ENCODE assay signal across 1 cellular context in the genomic region with DNA sequence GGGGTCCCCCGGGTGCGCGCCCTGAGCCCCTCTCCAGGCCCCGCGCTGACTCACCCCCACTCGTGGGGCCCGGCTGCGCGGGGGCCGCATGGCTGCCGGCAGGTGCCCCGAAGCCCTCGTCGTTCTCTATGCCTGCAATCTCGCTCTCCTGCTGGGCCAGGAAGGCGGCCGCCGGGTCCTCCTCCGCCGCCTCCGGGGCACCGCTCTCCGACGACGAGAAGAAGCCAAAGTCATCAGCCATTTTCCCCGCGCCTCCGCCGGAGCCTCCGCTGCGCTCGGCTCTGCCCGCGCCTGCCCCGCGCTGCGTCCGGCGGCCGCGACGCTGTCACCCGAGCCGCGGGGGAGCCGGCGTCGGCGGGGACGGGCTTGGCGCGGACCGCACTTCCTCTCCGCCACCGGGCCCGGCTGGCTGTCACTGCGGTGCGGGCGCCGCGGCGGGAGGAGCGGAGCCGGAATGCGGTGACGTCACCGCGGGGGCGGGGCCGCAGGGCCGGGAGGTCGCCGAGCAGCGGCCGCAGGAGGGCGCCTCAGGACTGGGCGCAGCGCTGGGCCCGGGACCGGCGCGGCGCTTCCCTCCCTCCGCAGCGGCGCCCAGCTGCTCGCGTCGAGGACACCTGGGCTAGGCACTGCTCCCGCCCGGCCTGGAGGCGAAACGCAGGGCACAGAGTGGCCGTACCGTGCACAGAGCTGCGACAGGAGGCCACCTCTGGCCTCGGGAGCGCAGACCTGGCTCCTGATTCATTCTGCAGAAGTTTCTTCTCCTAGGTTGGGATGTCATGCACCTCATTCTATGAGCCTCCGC.
TF ChIP-seq lines count a peak whose summit lies in the region.

A gene with protein sequence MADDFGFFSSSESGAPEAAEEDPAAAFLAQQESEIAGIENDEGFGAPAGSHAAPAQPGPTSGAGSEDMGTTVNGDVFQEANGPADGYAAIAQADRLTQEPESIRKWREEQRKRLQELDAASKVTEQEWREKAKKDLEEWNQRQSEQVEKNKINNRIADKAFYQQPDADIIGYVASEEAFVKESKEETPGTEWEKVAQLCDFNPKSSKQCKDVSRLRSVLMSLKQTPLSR (minus strand): TSS at position 417 of the 802 bp plus-strand sequence. CDS start 176 bp downstream, at position 241.

TF ChIP-seq in HepG2, 621 proteins besides CTCF, POLR2A, EP300 and RAD21 (continued from another document and continues in another):
- TF ChIP-seq SALL2 (CRISPR knock-in tag; IDR thresholded peaks at IDR 0.05) (peak; percentile 91), ZNF484 (CRISPR knock-in tag; IDR thresholded peaks at IDR 0.05; ENCODE audit: borderline replicate concordance, low read depth) (no peak), MIER3 (CRISPR knock-in tag; IDR thresholded peaks at IDR 0.05; ENCODE audit: borderline replicate concordance) (peak; percentile 58; the same call in 1 of the 2 replicates), HNRNPL (IDR thresholded peaks at IDR 0.05; ENCODE audit: low read depth, low read length) (0 out of 2 replicates have a peak, but pooled peaks have one; percentile 47), ZNF460 (CRISPR knock-in tag; IDR thresholded peaks at IDR 0.05; ENCODE audit: borderline replicate concordance) (no peak), ZFAT (CRISPR knock-in tag; conservative IDR thresholded peaks at IDR 0.05) (no peak), NFRKB (IDR thresholded peaks at IDR 0.05) (no peak), GATAD1 (CRISPR knock-in tag; IDR thresholded peaks at IDR 0.05) (peak; percentile 79), ZNF577 (CRISPR knock-in tag; IDR thresholded peaks at IDR 0.05; ENCODE audit: borderline replicate concordance, low read depth) (no peak), TOE1 (CRISPR knock-in tag; IDR thresholded peaks at IDR 0.05) (peak; percentile 73; the same call in 1 of the 2 replicates), EHMT2 (IDR thresholded peaks at IDR 0.05; ENCODE audit: borderline replicate concordance, low read depth, low read length) (no peak), CAMTA2 (CRISPR knock-in tag; IDR thresholded peaks at IDR 0.05; ENCODE audit: borderline replicate concordance) (no peak), NFYB (CRISPR knock-in tag; IDR thresholded peaks at IDR 0.05) (no peak), SNRNP70 (IDR thresholded peaks at IDR 0.05; ENCODE audit: low read depth, low read length) (no peak), ZSCAN30 (CRISPR knock-in tag; IDR thresholded peaks at IDR 0.05) (no peak), IKZF4 (CRISPR knock-in tag; IDR thresholded peaks at IDR 0.05; ENCODE audit: borderline replicate concordance, low read depth, not compliant biosample characterization) (no peak), FLYWCH1 (CRISPR knock-in tag; IDR thresholded peaks at IDR 0.05) (no peak), ZNF564 (CRISPR knock-in tag; IDR thresholded peaks at IDR 0.05) (peak; percentile 73; the same call in 1 of the 2 replicates), XBP1 (CRISPR knock-in tag; IDR thresholded peaks at IDR 0.05) (no peak), ZNF652 (CRISPR knock-in tag; IDR thresholded peaks at IDR 0.05; ENCODE audit: borderline replicate concordance, low read depth) (no peak), AHR (CRISPR knock-in tag; IDR thresholded peaks at IDR 0.05) (no peak), ZNF839 (CRISPR knock-in tag; IDR thresholded peaks at IDR 0.05; ENCODE audit: borderline replicate concordance) (no peak), MTA1 (CRISPR knock-in tag; IDR thresholded peaks at IDR 0.05; ENCODE audit: borderline replicate concordance) (no peak), ZFP36L1 (CRISPR knock-in tag; IDR thresholded peaks at IDR 0.05) (no peak), ZSCAN20 (CRISPR knock-in tag; IDR thresholded peaks at IDR 0.05; ENCODE audit: borderline replicate concordance) (peak; percentile 49; the same call in 1 of the 2 replicates), SMAD1 (CRISPR knock-in tag; IDR thresholded peaks at IDR 0.05; ENCODE audit: borderline replicate concordance, low read depth) (no peak), CREM (IDR thresholded peaks at IDR 0.05) (no peak), CREM (CRISPR knock-in tag; IDR thresholded peaks at IDR 0.05) (no peak), RFXANK (CRISPR knock-in tag; IDR thresholded peaks at IDR 0.05) (0 out of 2 replicates have a peak, but pooled peaks have one; percentile 25)
- TF ChIP-seq, protein P1, sequence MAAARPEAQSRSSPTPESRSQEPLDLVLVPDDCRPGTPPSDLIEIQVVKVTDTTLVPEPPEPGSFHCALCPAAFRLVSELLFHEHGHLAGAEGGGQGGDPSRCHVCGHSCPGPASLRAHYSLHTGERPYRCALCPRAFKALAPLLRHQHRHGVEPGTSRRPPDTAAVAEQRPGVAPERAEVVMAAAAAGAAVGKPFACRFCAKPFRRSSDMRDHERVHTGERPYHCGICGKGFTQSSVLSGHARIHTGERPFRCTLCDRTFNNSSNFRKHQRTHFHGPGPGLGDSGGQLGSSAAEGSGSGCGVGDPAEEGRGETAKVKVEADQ (CRISPR knock-in tag; IDR thresholded peaks at IDR 0.05; ENCODE audit: borderline replicate concordance): peak; percentile 41; the same call in 1 of the 2 replicates
- TF ChIP-seq, protein P2, sequence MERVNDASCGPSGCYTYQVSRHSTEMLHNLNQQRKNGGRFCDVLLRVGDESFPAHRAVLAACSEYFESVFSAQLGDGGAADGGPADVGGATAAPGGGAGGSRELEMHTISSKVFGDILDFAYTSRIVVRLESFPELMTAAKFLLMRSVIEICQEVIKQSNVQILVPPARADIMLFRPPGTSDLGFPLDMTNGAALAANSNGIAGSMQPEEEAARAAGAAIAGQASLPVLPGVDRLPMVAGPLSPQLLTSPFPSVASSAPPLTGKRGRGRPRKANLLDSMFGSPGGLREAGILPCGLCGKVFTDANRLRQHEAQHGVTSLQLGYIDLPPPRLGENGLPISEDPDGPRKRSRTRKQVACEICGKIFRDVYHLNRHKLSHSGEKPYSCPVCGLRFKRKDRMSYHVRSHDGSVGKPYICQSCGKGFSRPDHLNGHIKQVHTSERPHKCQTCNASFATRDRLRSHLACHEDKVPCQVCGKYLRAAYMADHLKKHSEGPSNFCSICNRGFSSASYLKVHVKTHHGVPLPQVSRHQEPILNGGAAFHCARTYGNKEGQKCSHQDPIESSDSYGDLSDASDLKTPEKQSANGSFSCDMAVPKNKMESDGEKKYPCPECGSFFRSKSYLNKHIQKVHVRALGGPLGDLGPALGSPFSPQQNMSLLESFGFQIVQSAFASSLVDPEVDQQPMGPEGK (CRISPR knock-in tag; IDR thresholded peaks at IDR 0.05): peak; percentile 50; the same call in 1 of the 2 replicates
- TF ChIP-seq, protein P3, sequence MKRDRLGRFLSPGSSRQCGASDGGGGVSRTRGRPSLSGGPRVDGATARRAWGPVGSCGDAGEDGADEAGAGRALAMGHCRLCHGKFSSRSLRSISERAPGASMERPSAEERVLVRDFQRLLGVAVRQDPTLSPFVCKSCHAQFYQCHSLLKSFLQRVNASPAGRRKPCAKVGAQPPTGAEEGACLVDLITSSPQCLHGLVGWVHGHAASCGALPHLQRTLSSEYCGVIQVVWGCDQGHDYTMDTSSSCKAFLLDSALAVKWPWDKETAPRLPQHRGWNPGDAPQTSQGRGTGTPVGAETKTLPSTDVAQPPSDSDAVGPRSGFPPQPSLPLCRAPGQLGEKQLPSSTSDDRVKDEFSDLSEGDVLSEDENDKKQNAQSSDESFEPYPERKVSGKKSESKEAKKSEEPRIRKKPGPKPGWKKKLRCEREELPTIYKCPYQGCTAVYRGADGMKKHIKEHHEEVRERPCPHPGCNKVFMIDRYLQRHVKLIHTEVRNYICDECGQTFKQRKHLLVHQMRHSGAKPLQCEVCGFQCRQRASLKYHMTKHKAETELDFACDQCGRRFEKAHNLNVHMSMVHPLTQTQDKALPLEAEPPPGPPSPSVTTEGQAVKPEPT (CRISPR knock-in tag; IDR thresholded peaks at IDR 0.05; ENCODE audit: low read depth): no peak; the same call in 1 of the 2 replicates
- TF ChIP-seq, protein P4, sequence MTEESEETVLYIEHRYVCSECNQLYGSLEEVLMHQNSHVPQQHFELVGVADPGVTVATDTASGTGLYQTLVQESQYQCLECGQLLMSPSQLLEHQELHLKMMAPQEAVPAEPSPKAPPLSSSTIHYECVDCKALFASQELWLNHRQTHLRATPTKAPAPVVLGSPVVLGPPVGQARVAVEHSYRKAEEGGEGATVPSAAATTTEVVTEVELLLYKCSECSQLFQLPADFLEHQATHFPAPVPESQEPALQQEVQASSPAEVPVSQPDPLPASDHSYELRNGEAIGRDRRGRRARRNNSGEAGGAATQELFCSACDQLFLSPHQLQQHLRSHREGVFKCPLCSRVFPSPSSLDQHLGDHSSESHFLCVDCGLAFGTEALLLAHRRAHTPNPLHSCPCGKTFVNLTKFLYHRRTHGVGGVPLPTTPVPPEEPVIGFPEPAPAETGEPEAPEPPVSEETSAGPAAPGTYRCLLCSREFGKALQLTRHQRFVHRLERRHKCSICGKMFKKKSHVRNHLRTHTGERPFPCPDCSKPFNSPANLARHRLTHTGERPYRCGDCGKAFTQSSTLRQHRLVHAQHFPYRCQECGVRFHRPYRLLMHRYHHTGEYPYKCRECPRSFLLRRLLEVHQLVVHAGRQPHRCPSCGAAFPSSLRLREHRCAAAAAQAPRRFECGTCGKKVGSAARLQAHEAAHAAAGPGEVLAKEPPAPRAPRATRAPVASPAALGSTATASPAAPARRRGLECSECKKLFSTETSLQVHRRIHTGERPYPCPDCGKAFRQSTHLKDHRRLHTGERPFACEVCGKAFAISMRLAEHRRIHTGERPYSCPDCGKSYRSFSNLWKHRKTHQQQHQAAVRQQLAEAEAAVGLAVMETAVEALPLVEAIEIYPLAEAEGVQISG (CRISPR knock-in tag; IDR thresholded peaks at IDR 0.05): peak; percentile 98
- TF ChIP-seq, protein P5, sequence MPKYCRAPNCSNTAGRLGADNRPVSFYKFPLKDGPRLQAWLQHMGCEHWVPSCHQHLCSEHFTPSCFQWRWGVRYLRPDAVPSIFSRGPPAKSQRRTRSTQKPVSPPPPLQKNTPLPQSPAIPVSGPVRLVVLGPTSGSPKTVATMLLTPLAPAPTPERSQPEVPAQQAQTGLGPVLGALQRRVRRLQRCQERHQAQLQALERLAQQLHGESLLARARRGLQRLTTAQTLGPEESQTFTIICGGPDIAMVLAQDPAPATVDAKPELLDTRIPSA (CRISPR knock-in tag; IDR thresholded peaks at IDR 0.05; ENCODE audit: borderline replicate concordance): no peak
- TF ChIP-seq, protein P6, sequence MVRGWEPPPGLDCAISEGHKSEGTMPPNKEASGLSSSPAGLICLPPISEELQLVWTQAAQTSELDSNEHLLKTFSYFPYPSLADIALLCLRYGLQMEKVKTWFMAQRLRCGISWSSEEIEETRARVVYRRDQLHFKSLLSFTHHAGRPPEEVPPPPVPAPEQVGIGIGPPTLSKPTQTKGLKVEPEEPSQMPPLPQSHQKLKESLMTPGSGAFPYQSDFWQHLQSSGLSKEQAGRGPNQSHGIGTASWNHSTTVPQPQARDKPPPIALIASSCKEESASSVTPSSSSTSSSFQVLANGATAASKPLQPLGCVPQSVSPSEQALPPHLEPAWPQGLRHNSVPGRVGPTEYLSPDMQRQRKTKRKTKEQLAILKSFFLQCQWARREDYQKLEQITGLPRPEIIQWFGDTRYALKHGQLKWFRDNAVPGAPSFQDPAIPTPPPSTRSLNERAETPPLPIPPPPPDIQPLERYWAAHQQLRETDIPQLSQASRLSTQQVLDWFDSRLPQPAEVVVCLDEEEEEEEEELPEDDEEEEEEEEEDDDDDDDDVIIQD (CRISPR knock-in tag; IDR thresholded peaks at IDR 0.05; ENCODE audit: low read depth): no peak
- TF ChIP-seq, protein P7, sequence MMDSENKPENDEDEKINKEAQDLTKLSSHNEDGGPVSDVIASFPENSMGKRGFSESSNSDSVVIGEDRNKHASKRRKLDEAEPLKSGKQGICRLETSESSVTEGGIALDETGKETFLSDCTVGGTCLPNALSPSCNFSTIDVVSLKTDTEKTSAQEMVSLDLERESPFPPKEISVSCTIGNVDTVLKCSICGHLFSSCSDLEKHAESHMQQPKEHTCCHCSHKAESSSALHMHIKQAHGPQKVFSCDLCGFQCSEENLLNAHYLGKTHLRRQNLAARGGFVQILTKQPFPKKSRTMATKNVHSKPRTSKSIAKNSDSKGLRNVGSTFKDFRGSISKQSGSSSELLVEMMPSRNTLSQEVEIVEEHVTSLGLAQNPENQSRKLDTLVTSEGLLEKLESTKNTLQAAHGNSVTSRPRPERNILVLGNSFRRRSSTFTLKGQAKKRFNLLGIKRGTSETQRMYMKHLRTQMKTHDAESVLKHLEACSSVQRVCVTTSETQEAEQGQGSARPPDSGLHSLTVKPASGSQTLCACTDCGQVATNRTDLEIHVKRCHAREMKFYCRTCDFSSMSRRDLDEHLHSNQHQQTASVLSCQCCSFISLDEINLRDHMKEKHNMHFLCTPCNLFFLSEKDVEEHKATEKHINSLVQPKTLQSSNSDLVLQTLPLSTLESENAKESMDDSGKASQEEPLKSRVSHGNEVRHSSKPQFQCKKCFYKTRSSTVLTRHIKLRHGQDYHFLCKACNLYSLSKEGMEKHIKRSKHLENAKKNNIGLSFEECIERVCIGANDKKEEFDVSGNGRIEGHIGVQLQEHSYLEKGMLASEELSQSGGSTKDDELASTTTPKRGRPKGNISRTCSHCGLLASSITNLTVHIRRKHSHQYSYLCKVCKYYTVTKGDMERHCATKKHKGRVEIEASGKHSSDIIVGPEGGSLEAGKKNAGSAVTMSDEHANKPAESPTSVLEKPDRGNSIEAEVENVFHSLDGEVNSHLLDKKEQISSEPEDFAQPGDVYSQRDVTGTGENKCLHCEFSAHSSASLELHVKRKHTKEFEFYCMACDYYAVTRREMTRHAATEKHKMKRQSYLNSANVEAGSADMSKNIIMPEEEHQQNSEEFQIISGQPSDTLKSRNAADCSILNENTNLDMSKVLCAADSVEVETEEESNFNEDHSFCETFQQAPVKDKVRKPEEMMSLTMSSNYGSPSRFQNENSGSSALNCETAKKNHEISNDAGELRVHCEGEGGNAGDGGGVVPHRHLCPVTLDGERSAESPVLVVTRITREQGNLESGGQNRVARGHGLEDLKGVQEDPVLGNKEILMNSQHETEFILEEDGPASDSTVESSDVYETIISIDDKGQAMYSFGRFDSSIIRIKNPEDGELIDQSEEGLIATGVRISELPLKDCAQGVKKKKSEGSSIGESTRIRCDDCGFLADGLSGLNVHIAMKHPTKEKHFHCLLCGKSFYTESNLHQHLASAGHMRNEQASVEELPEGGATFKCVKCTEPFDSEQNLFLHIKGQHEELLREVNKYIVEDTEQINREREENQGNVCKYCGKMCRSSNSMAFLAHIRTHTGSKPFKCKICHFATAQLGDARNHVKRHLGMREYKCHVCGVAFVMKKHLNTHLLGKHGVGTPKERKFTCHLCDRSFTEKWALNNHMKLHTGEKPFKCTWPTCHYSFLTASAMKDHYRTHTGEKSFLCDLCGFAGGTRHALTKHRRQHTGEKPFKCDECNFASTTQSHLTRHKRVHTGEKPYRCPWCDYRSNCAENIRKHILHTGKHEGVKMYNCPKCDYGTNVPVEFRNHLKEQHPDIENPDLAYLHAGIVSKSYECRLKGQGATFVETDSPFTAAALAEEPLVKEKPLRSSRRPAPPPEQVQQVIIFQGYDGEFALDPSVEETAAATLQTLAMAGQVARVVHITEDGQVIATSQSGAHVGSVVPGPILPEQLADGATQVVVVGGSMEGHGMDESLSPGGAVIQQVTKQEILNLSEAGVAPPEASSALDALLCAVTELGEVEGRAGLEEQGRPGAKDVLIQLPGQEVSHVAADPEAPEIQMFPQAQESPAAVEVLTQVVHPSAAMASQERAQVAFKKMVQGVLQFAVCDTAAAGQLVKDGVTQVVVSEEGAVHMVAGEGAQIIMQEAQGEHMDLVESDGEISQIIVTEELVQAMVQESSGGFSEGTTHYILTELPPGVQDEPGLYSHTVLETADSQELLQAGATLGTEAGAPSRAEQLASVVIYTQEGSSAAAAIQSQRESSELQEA (CRISPR knock-in tag; IDR thresholded peaks at IDR 0.05; ENCODE audit: not compliant biosample characterization): no peak
- TF ChIP-seq, protein P8, sequence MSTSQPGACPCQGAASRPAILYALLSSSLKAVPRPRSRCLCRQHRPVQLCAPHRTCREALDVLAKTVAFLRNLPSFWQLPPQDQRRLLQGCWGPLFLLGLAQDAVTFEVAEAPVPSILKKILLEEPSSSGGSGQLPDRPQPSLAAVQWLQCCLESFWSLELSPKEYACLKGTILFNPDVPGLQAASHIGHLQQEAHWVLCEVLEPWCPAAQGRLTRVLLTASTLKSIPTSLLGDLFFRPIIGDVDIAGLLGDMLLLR (CRISPR knock-in tag; IDR thresholded peaks at IDR 0.05): no peak
